In the genomic region with DNA sequence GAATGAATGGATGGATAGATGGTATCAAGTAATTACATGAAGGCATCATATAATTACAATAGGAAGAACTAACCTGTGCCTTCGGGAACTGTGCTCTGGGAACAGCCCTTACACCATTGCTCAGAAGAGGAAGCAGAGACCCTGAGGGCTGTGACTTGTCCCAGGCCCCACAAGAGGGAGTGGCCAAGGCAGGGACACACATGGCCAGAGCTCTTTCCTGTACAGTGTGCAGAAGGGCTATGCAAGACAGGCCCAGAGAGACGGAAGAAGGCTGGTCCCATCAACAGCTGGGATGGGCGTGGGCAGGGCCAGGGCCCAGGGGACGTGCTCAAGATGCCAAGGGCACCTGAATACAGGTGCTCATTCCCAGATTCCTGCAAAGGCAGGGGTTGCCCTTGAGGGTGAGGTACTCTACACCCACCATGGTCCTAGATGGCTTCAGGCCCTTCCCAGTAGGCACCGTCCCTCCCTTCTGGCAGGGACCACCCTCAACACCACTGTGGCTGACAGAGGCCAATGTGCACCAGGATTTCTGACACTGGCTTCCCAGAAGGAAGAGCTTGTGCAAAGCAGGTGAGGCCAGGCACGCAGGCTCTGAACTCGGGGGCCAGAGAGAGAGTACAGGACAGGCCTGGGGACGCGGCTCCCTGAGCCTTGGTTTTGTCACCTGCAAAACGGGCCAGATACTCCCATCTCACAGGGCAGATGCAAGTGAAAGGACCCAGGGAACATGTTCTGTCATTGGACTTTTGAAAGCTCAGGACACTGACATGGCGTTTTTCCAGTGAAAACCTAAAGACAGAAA, we compare ENCODE assay signal across 16 cellular contexts. TPM values are rescaled to one million over a fixed set of nuclear protein-coding genes. Genes with fewer than 3 reads are reported as not detected.
DNase-seq lines count a peak whose midpoint lies in the region; ATAC-seq and TF ChIP-seq lines count a peak whose summit lies in the region.
"Had no signal": no experiment of that assay in that cellular context is flagged by ENCODE, and none has a peak within 500 bp of the region (broad histone marks: within the 10 kb centered on the region; RNA-seq: fewer than 3 reads in every experiment).

No MANE protein-coding gene starts in this region.

- H3K27me3 ChIP-seq in skeletal muscle satellite cell (ENCODE audit: control insufficient read depth, insufficient read depth, low read length) = no peaks in the 10 kb centered on the region
- H3K27me3 ChIP-seq: body of pancreas, upper lobe of right lung had no signal

- H3K9me3 Mint-ChIP-seq in glutamatergic neuron (ENCODE audit: unreplicated experiment) = peaks cover 15% of the 10 kb centered on the region
- H3K9me3 Mint-ChIP-seq: activated T-helper 1 cell treated with anti-CD3 and anti-CD28 coated beads, Interleukin-12 subunit alpha, Interleukin-12 subunit beta, Interleukin-2, Interleukin-4 antibody, amounts not matched to agents 30 ng/mL and 10 ng/mL and 1 ng/mL, durations not matched to agents 14 hours and 24 hours and 36 hours had no signal

- H3K27ac Mint-ChIP-seq in T-helper 17 cell (peak overlapping the region; percentile 3), glutamatergic neuron (ENCODE audit: unreplicated experiment) (no peak overlapping the region)
- H3K27ac Mint-ChIP-seq: activated T-helper 1 cell treated with anti-CD3 and anti-CD28 coated beads, Interleukin-12 subunit alpha, Interleukin-12 subunit beta, Interleukin-2, Interleukin-4 antibody, amounts not matched to agents 30 ng/mL and 10 ng/mL and 1 ng/mL, durations not matched to agents 14 hours and 24 hours and 36 hours had no signal

- H3K4me3 Mint-ChIP-seq in T-helper 17 cell (peak overlapping the region; percentile 74), glutamatergic neuron (ENCODE audit: unreplicated experiment) (peak overlapping the region; percentile 80)
- H3K4me3 Mint-ChIP-seq: activated T-helper 1 cell treated with anti-CD3 and anti-CD28 coated beads, Interleukin-12 subunit alpha, Interleukin-12 subunit beta, Interleukin-2, Interleukin-4 antibody, amounts not matched to agents 30 ng/mL and 10 ng/mL and 1 ng/mL, durations not matched to agents 14 hours and 24 hours and 36 hours had no signal

- H3K4me1 Mint-ChIP-seq in T-helper 17 cell (peaks cover 11% of the 10 kb centered on the region), glutamatergic neuron (ENCODE audit: low read depth, unreplicated experiment) (peaks cover 7% of the 10 kb centered on the region)

- H3K9me3 ChIP-seq in T-helper 17 cell (ENCODE audit: control insufficient read depth, low read length, poor library complexity, severe bottlenecking) = no peaks in the 10 kb centered on the region
- H3K9me3 ChIP-seq in skeletal muscle satellite cell (replicated peaks; ENCODE audit: low read length) = no peaks in the 10 kb centered on the region
- H3K9me3 ChIP-seq: body of pancreas, heart left ventricle, upper lobe of right lung had no signal

- no peak overlapping the region for H3K9ac ChIP-seq in skeletal muscle satellite cell (ENCODE audit: low read depth, low read length)

- H3K36me3 Mint-ChIP-seq in T-helper 17 cell (ENCODE audit: low read depth) (peaks cover 3% of the 10 kb centered on the region), glutamatergic neuron (ENCODE audit: unreplicated experiment) (peaks cover 26% of the 10 kb centered on the region)

- peaks cover 30% of the 10 kb centered on the region for H3K27me3 Mint-ChIP-seq in T-helper 17 cell
- peaks cover 5% of the 10 kb centered on the region for H3K27me3 Mint-ChIP-seq in glutamatergic neuron (ENCODE audit: unreplicated experiment)

- peak overlapping the region; percentile 85 for H3K4me3 ChIP-seq in skeletal muscle satellite cell (ENCODE audit: low read length)

- peaks cover 19% of the 10 kb centered on the region for H3K36me3 ChIP-seq in skeletal muscle satellite cell (ENCODE audit: insufficient read depth, low read length)
- H3K36me3 ChIP-seq: heart left ventricle, upper lobe of right lung had no signal

- peak overlapping the region; percentile 97 for H3K4me2 ChIP-seq in skeletal muscle satellite cell (ENCODE audit: low read length)

- ATAC-seq in T-helper 17 cell (no peak), GM21576 (IDR thresholded peaks at IDR 0.05; ENCODE audit: unreplicated experiment) (no peak), GM21717 (IDR thresholded peaks at IDR 0.05; ENCODE audit: unreplicated experiment) (no peak), HG02759 (IDR thresholded peaks at IDR 0.05; ENCODE audit: unreplicated experiment) (no peak)
- ATAC-seq: body of pancreas, heart left ventricle, left lobe of liver, upper lobe of right lung had no signal

- peak; percentile 56 for DNase-seq in activated effector memory CD4-positive, alpha-beta T cell treated with anti-CD3 and anti-CD28 coated beads, Interleukin-2, amount 50 U/mL, for 16 hours
- no peak for DNase-seq in activated effector memory CD4-positive, alpha-beta T cell treated with Interleukin-2 at 50 U/mL for 16 hours
- DNase-seq in T-helper 17 cell (no peak), glutamatergic neuron (no peak)
- DNase-seq: activated CD4-positive, CD25-positive, alpha-beta regulatory T cell treated with anti-CD3 and anti-CD28 coated beads, Interleukin-2, amount 50 U/mL, for 72 hours; DMS79; heart left ventricle; stimulated activated CD8-positive, alpha-beta memory T cell treated with anti-CD3 and anti-CD28 coated beads, Interleukin-4, amount 100 ng/mL, for 48 hours; upper lobe of right lung had no signal

- peaks cover 43% of the 10 kb centered on the region for H3K4me1 ChIP-seq in skeletal muscle satellite cell (ENCODE audit: control insufficient read depth, insufficient read depth, low read length)

- no peak for TF ChIP-seq CTCF in glutamatergic neuron (IDR thresholded peaks at IDR 0.05; ENCODE audit: partially characterized antibody, unreplicated experiment)

RNA-seq across cellular contexts. Expression of gene EVC2, which starts 1.7 kb away (rescaled TPM):
- total RNA-seq in T-helper 17 cell (1 to 10 TPM; 3.6 to 6.8 TPM), glutamatergic neuron (ENCODE audit: unreplicated experiment) (2.3 TPM)
- 7.9 and 8.6 TPM in 2 replicates for total RNA-seq in skeletal muscle satellite cell (2012; rRNA removed)

RNA-seq across cellular contexts. Expression of gene EVC, which starts 4.3 kb away (rescaled TPM):
- 1 to 10 TPM; 3.4 to 5.5 TPM for total RNA-seq in T-helper 17 cell
- total RNA-seq in glutamatergic neuron (ENCODE audit: unreplicated experiment) = 6.7 TPM
- total RNA-seq in skeletal muscle satellite cell (2012; rRNA removed) = 31.7 and 53.0 TPM in 2 replicates
